Comparison of ENCODE assay signal across 8 cellular contexts in genomic region chr17:58447039-58447975, GRCh38. TPM values are rescaled to one million over a fixed set of nuclear protein-coding genes. Genes with fewer than 3 reads are reported as not detected.
DNase-seq lines count a peak whose midpoint lies in the region; ATAC-seq and TF ChIP-seq lines count a peak whose summit lies in the region.

No MANE protein-coding gene starts in this region.

- TF ChIP-seq CTCF in WERI-Rb-1 (IDR thresholded peaks at IDR 0.05; ENCODE audit: low read depth, low read length) (peak; percentile 98), mammary epithelial cell (conservative IDR thresholded peaks at IDR 0.05 in 1 of 2, IDR thresholded peaks at IDR 0.05 in 1 of 2; ENCODE audit: extremely low read depth in 1 of 2, insufficient read depth in 1 of 2, low read depth in 1 of 2, low read length in 2 of 2) (peak; percentile 79 to 96)

- H3K36me3 ChIP-seq in GM23248 (ENCODE audit: low read depth) (no peaks in the 10 kb centered on the region), WERI-Rb-1 (no peaks in the 10 kb centered on the region), mammary epithelial cell (ENCODE audit: insufficient read depth, low read length) (no peaks in the 10 kb centered on the region)

- H3K4me3 ChIP-seq in GM23248 (no peak overlapping the region), WERI-Rb-1 (ENCODE audit: low read depth, low read length) (no peak overlapping the region), mammary epithelial cell (replicated peaks in 1 of 3; ENCODE audit: insufficient read depth in 1 of 3, low read depth in 2 of 3, low read length in 3 of 3) (no peak overlapping the region)

- peak; percentile 77 for DNase-seq in AG20443 (ENCODE audit: low spot score)
- peak; percentile 86 for DNase-seq in GM23248
- DNase-seq in NCI-H2196 treated with DMSO at 0.1 percent for 48 hours (lab: John Stamatoyannopoulos, UW; ENCODE audit: unreplicated experiment): peak; percentile 43
- DNase-seq in WERI-Rb-1: peak; percentile 93
- peak; percentile 68 for DNase-seq in mammary epithelial cell
- peak; percentile 62 to 79 for DNase-seq in left colon
- DNase-seq in stimulated activated CD4-positive, alpha-beta T cell treated with anti-CD3 and anti-CD28 coated beads, TNF-alpha, amount 100 ng/mL, for 4 hours (ENCODE audit: low read depth in 3 of 3): peak; percentile 18 to 32 (median 23)

- intact Hi-C loops in mammary epithelial cell (cut with micrococcal nuclease) (loop anchor here (1.0 kb wide), 5 partner anchors 30 to 325 kb away; partner anchors contain the start of gene RNF43), left colon (cut with DNase I, micrococcal nuclease) (loop anchor here in 1 of 2 donors (10.0 kb wide), 1 partner anchor 143 kb away; no protein-coding TSS in a partner anchor)

- no peaks in the 10 kb centered on the region for H4K20me1 ChIP-seq in GM23248 (ENCODE audit: insufficient read depth)
- H4K20me1 ChIP-seq in mammary epithelial cell (ENCODE audit: insufficient read depth, low read length): no peaks in the 10 kb centered on the region

- H2AFZ ChIP-seq in GM23248: no peak overlapping the region
- no peak overlapping the region for H2AFZ ChIP-seq in mammary epithelial cell (ENCODE audit: low read depth, low read length)

- H3K27ac ChIP-seq in GM23248 (no peak overlapping the region), WERI-Rb-1 (no peak overlapping the region), mammary epithelial cell (ENCODE audit: insufficient read depth, low read depth, low read length) (no peak overlapping the region)

- in situ Hi-C loops in GM23248 (cut with MboI): no loop called here
- in situ Hi-C loops in mammary epithelial cell (cut with MboI; ENCODE audit: low sequenced_read_pairs in 2 of 2): loop anchor here (5.0 kb wide), 1 partner anchor 130 kb away; no protein-coding TSS in a partner anchor

- H3K79me2 ChIP-seq in GM23248 (ENCODE audit: insufficient read depth): no peaks in the 10 kb centered on the region
- H3K79me2 ChIP-seq in mammary epithelial cell (ENCODE audit: insufficient read depth, low read length): no peaks in the 10 kb centered on the region

- CTCF ChIA-PET in mammary epithelial cell (lab: Charles Lee; ENCODE audit: low non-redundant PET): interaction anchor here (0.6 to 1.8 kb wide), 3 partner anchors 14 to 134 kb away, joined by 3 to 15 read pairs (median 6); no protein-coding TSS in a partner anchor

- H3K9me3 ChIP-seq in GM23248 (ENCODE audit: low read depth) (no peaks in the 10 kb centered on the region), WERI-Rb-1 (ENCODE audit: severe bottlenecking) (no peaks in the 10 kb centered on the region), mammary epithelial cell (replicated peaks; ENCODE audit: insufficient read depth, low read length) (no peaks in the 10 kb centered on the region)

- peak; percentile 100 for ATAC-seq in left colon
- ATAC-seq in HG03342 (IDR thresholded peaks at IDR 0.05; ENCODE audit: unreplicated experiment): no peak

- H3K27me3 ChIP-seq in GM23248 (replicated peaks; ENCODE audit: insufficient read depth): no peaks in the 10 kb centered on the region
- no peaks in the 10 kb centered on the region for H3K27me3 ChIP-seq in WERI-Rb-1 (ENCODE audit: insufficient read depth, low read depth, severe bottlenecking)
- H3K27me3 ChIP-seq in mammary epithelial cell (ENCODE audit: insufficient read depth, low read length): no peaks in the 10 kb centered on the region

- H3K9me2 ChIP-seq in GM23248 (ENCODE audit: insufficient read depth): no peaks in the 10 kb centered on the region

- 49 to 51% methylated on average over 9 of the region's 9 CpGs for WGBS in GM23248 (ENCODE audit: low coverage in 1 of 2, low lambda C conversion rate in 2 of 2, missing lambda C conversion rate in 2 of 2), 2 experiments
- WGBS in mammary epithelial cell (ENCODE audit: low coverage, missing lambda C conversion rate): 65% methylated on average over 9 of the region's 9 CpGs

- dilution Hi-C loops in mammary epithelial cell (cut with HindIII; ENCODE audit: low sequenced_read_pairs): no loop called here

- no peak overlapping the region for H3K9ac ChIP-seq in GM23248
- no peak overlapping the region for H3K9ac ChIP-seq in mammary epithelial cell (ENCODE audit: insufficient read depth, low read length)

- H3K4me1 ChIP-seq in GM23248 (ENCODE audit: insufficient read depth): no peaks in the 10 kb centered on the region
- H3K4me1 ChIP-seq in mammary epithelial cell (ENCODE audit: insufficient read depth, low read length): no peaks in the 10 kb centered on the region

- H3K4me2 ChIP-seq in GM23248 (ENCODE audit: unreplicated experiment) (no peak overlapping the region), mammary epithelial cell (ENCODE audit: insufficient read depth, low read depth, low read length) (no peak overlapping the region)

- no peaks in the 10 kb centered on the region for H3F3A ChIP-seq in GM23248 (ENCODE audit: insufficient read depth)

- no TSS peak for BruUV-seq in mammary epithelial cell (replicated peaks; lab: Mats Ljungman, UMichigan)

RNA-seq across cellular contexts. Expression of gene RNF43, which starts 30.0 kb away (rescaled TPM):
- total RNA-seq in GM23248 (2014; rRNA removed; shearing (Covaris generic)): under 0.01 TPM in 1 of 2 replicates, not detected in the other
- 0.23 TPM in 1 of 2 replicates, not detected in the other for polyA plus RNA-seq in GM23248 (2016; fragmentation: Nextera tagmentation; extraction: Ambion mirVana)
- total RNA-seq in mammary epithelial cell: 10 to 100 TPM in 1 of 2 donors, 1 to 10 TPM in 1; 9.3 to 11.4 TPM
- 6.4 TPM for polyA plus RNA-seq in mammary epithelial cell
- 9.7 TPM for polyA minus RNA-seq in mammary epithelial cell
- 10 to 100 TPM; 37.3 to 50.5 TPM for total RNA-seq in left colon

RNA-seq across cellular contexts. Expression of gene HSF5, which starts 40.9 kb away (rescaled TPM):
- total RNA-seq in GM23248 (2014; rRNA removed; shearing (Covaris generic)): not detected in 2 replicates
- not detected in 2 replicates for polyA plus RNA-seq in GM23248 (2016; fragmentation: Nextera tagmentation; extraction: Ambion mirVana)
- under 1 TPM in 1 of 2 donors, not detected in 1; 0.17 TPM for total RNA-seq in mammary epithelial cell
- not detected for polyA plus RNA-seq in mammary epithelial cell
- polyA minus RNA-seq in mammary epithelial cell: not detected
- not detected for total RNA-seq in left colon

Comparison
In these comparisons a context has a peak if more than half of its experiments do, and no peak if none do; other contexts are left out.
1. DNase-seq: peak in every context shown above with its lines; median percentile 93 in WERI-Rb-1; 86 in GM23248; 77 in AG20443; 70 in left colon; 68 in mammary epithelial cell; 43 in NCI-H2196 treated with DMSO at 0.1 percent for 48 hours; 23 in stimulated activated CD4-positive, alpha-beta T cell treated with anti-CD3 and anti-CD28 coated beads, TNF-alpha, amount 100 ng/mL, for 4 hours.
2. RNA of gene RNF43, which starts 30.0 kb away (total RNA-seq): 37.3 to 50.5 TPM in left colon and 9.3 to 11.4 TPM in mammary epithelial cell; under 0.01 TPM in GM23248; every median in the first group is over 10 times any median in the second.